In genomic region chr7:135716677-135717238, GRCh38 we compare ENCODE assay signal across 12 cellular contexts. TPM values are rescaled to one million over a fixed set of nuclear protein-coding genes. Genes with fewer than 3 reads are reported as not detected.
A peak's percentile ranks its signal among the peaks of the same experiment; 100 is the strongest.
DNase-seq lines count a peak whose midpoint lies in the region; ATAC-seq and TF ChIP-seq lines count a peak whose summit lies in the region.
"Had no signal": no experiment of that assay in that cellular context is flagged by ENCODE, and none has a peak within 500 bp of the region (broad histone marks: within the 10 kb centered on the region; RNA-seq: fewer than 3 reads in every experiment).

No MANE protein-coding gene starts in this region.

- H3K4me1 ChIP-seq in vagina, result peaks cover 6% of the 10 kb centered on the region

- no peak for TF ChIP-seq POLR2A in vagina (IDR thresholded peaks at IDR 0.05)

- DNase-seq in HCEC 1CT (peak; percentile 86), NCI-H446 (lab: John Stamatoyannopoulos, UW) (peak; percentile 89 to 97), cardiac fibroblast (ENCODE audit: low read depth in 2 of 2) (peak; percentile 74 to 91), renal cortical epithelial cell (ENCODE audit: low read depth) (peak; percentile 60), vagina (ENCODE audit: extremely low spot score in 2 of 2) (no peak), AML-193 (lab: John Stamatoyannopoulos, UW) (no peak)
- no peak for DNase-seq in activated CD4-positive, alpha-beta T cell treated with anti-CD3 and anti-CD28 coated beads, Interleukin-2, amount 10 ng/mL, durations not matched to agents 24 days and 14 days
- DNase-seq: activated CD4-positive, alpha-beta memory T cell treated with anti-CD3 and anti-CD28 coated beads for 36 hours; RPMI8226 had no signal

- H3K27me3 ChIP-seq in vagina, result no peaks in the 10 kb centered on the region

- H3K36me3 Mint-ChIP-seq in activated CD4-positive, alpha-beta T cell treated with anti-CD3 and anti-CD28 coated beads, Interleukin-2, amount 10 ng/mL, durations not matched to agents 24 days and 14 days (ENCODE audit: low read depth), result no peaks in the 10 kb centered on the region
- H3K36me3 Mint-ChIP-seq: activated CD4-positive, alpha-beta memory T cell treated with anti-CD3 and anti-CD28 coated beads for 36 hours; stimulated activated memory B cell treated with anti-CD40 and anti-IgM and Interleukin-4, amounts not matched to agents 10 μg/mL and 1 μg/mL and 100 μg/mL, for 72 hours had no signal

- H3K9me3 Mint-ChIP-seq in activated CD4-positive, alpha-beta T cell treated with anti-CD3 and anti-CD28 coated beads, Interleukin-2, amount 10 ng/mL, durations not matched to agents 24 days and 14 days, result no peaks in the 10 kb centered on the region
- H3K9me3 Mint-ChIP-seq: activated CD4-positive, alpha-beta memory T cell treated with anti-CD3 and anti-CD28 coated beads for 36 hours; central memory CD8-positive, alpha-beta T cell; stimulated activated memory B cell treated with anti-CD40 and anti-IgM and Interleukin-4, amounts not matched to agents 10 μg/mL and 1 μg/mL and 100 μg/mL, for 72 hours had no signal

- no peak for TF ChIP-seq CTCF in cardiac fibroblast (IDR thresholded peaks at IDR 0.05; ENCODE audit: low read depth, low read length)
- no peak for TF ChIP-seq CTCF in vagina (IDR thresholded peaks at IDR 0.05)

- no peak for ATAC-seq in HG03097 (IDR thresholded peaks at IDR 0.05; ENCODE audit: low FRiP score, unreplicated experiment)
- ATAC-seq: stimulated activated memory B cell treated with anti-CD40 and anti-IgM and Interleukin-4, amounts not matched to agents 10 μg/mL and 1 μg/mL and 100 μg/mL, for 72 hours had no signal

- H3K4me3 ChIP-seq in cardiac fibroblast (replicated peaks in 1 of 2; ENCODE audit: low read depth in 2 of 2, low read length in 2 of 2) (no peak overlapping the region), vagina (no peak overlapping the region)

- H3K4me3 Mint-ChIP-seq in activated CD4-positive, alpha-beta T cell treated with anti-CD3 and anti-CD28 coated beads, Interleukin-2, amount 10 ng/mL, durations not matched to agents 24 days and 14 days, result no peak overlapping the region
- H3K4me3 Mint-ChIP-seq: activated CD4-positive, alpha-beta memory T cell treated with anti-CD3 and anti-CD28 coated beads for 36 hours; central memory CD8-positive, alpha-beta T cell; stimulated activated memory B cell treated with anti-CD40 and anti-IgM and Interleukin-4, amounts not matched to agents 10 μg/mL and 1 μg/mL and 100 μg/mL, for 72 hours had no signal

- intact Hi-C loops in activated CD4-positive, alpha-beta T cell treated with anti-CD3 and anti-CD28 coated beads, Interleukin-2, amount 10 ng/mL, durations not matched to agents 24 days and 14 days (cut with micrococcal nuclease), result no loop called here
- intact Hi-C loops in vagina (cut with DNase I), result no loop called here

- no peaks in the 10 kb centered on the region for H3K9me3 ChIP-seq in vagina

- no peaks in the 10 kb centered on the region for H3K4me1 Mint-ChIP-seq in activated CD4-positive, alpha-beta T cell treated with anti-CD3 and anti-CD28 coated beads, Interleukin-2, amount 10 ng/mL, durations not matched to agents 24 days and 14 days
- H3K4me1 Mint-ChIP-seq: central memory CD8-positive, alpha-beta T cell; stimulated activated memory B cell treated with anti-CD40 and anti-IgM and Interleukin-4, amounts not matched to agents 10 μg/mL and 1 μg/mL and 100 μg/mL, for 72 hours had no signal

- H3K36me3 ChIP-seq in vagina, result no peaks in the 10 kb centered on the region

- H3K27me3 Mint-ChIP-seq in activated CD4-positive, alpha-beta T cell treated with anti-CD3 and anti-CD28 coated beads, Interleukin-2, amount 10 ng/mL, durations not matched to agents 24 days and 14 days, result peaks cover 7% of the 10 kb centered on the region

- no peak overlapping the region for H3K27ac Mint-ChIP-seq in activated CD4-positive, alpha-beta T cell treated with anti-CD3 and anti-CD28 coated beads, Interleukin-2, amount 10 ng/mL, durations not matched to agents 24 days and 14 days
- H3K27ac Mint-ChIP-seq: activated CD4-positive, alpha-beta memory T cell treated with anti-CD3 and anti-CD28 coated beads for 36 hours; stimulated activated memory B cell treated with anti-CD40 and anti-IgM and Interleukin-4, amounts not matched to agents 10 μg/mL and 1 μg/mL and 100 μg/mL, for 72 hours had no signal

- H3K27ac ChIP-seq in vagina, result no peak overlapping the region

RNA-seq across cellular contexts. Expression of gene SLC13A4, which starts 11.2 kb away (rescaled TPM):
- total RNA-seq in renal cortical epithelial cell (not detected in 2 replicates), vagina (not detected)
- not detected in 2 replicates for total RNA-seq in activated CD4-positive, alpha-beta T cell treated with anti-CD3 and anti-CD28 coated beads, Interleukin-2, amount 10 ng/mL, durations not matched to agents 24 days and 14 days
- total RNA-seq: activated CD4-positive, alpha-beta memory T cell treated with anti-CD3 and anti-CD28 coated beads for 36 hours had no signal

RNA-seq across cellular contexts. Expression of gene FAM180A, which starts 31.9 kb away (rescaled TPM):
- total RNA-seq in renal cortical epithelial cell, result not detected in 2 replicates
- not detected in 2 replicates for total RNA-seq in activated CD4-positive, alpha-beta T cell treated with anti-CD3 and anti-CD28 coated beads, Interleukin-2, amount 10 ng/mL, durations not matched to agents 24 days and 14 days
- total RNA-seq in vagina, result 7.1 TPM
- total RNA-seq: activated CD4-positive, alpha-beta memory T cell treated with anti-CD3 and anti-CD28 coated beads for 36 hours had no signal

RNA-seq across cellular contexts. Expression of gene STMP1, which starts 54.4 kb away (rescaled TPM):
- total RNA-seq in renal cortical epithelial cell (11.1 and 28.1 TPM in 2 replicates), vagina (13.5 TPM)
- 23.5 and 25.8 TPM in 2 replicates for total RNA-seq in activated CD4-positive, alpha-beta T cell treated with anti-CD3 and anti-CD28 coated beads, Interleukin-2, amount 10 ng/mL, durations not matched to agents 24 days and 14 days

Comparison
In these comparisons a context has a peak if more than half of its experiments do, and no peak if none do; other contexts are left out.
1. DNase-seq: peak in HCEC 1CT (single experiment), NCI-H446 (2 of 2), cardiac fibroblast (2 of 2) and renal cortical epithelial cell (single experiment); none in activated CD4-positive, alpha-beta T cell treated with anti-CD3 and anti-CD28 coated beads, Interleukin-2, amount 10 ng/mL, durations not matched to agents 24 days and 14 days (single experiment), vagina (0 of 2) and AML-193 (0 of 2).